In the genomic region with DNA sequence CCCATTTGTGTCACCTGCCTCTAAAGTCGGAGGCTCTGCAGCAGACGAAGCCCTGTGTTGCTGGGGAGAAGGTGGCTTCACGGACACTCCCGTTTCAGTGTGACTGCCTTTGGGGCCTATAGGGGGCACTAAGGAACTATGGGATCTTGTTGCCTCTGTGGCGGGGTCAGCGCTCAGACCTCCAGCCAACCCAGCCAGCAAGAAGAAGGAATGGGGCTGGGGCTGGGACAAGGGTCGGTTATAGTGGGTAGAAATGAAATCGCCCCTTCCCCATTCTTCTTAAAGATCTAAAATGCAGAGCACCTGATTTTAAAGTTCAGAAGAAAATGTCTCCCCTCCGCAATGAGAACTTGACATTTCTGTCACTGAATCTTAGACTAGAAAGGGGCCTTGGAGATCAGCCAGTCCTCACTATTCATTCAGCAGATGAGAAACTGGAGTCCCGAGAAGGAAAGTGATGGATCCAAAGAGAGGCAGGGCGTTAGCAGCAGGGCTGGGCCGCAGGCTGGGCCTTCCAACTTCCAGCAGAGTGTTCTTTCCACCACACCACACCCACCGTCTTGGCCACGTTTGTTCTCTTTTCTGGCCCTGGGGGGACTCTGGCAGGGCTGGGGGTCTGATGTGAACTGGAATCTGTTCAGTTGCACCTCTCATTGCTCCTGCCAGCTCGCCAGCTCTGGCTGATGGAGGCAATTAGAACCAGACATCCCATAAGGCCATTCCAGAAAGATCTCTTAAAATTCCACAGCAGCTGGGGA, we compare ENCODE assay signal across 8 cellular contexts.
DNase-seq lines count a peak whose midpoint lies in the region; ATAC-seq and TF ChIP-seq lines count a peak whose summit lies in the region.

No MANE protein-coding gene starts in this region.

- 31% methylated on average over 14 of the region's 15 CpGs for whole genome bisulfite sequencing in HUES64

- H4K20me1 ChIP-seq in DOHH2 (ENCODE audit: control insufficient read depth, insufficient read depth, low read depth, low read length): no peaks in the 10 kb centered on the region

- no peaks in the 10 kb centered on the region for H3K9me3 Mint-ChIP-seq in endothelial cell (ENCODE audit: unreplicated experiment)

- H3K4me1 ChIP-seq in DOHH2 (ENCODE audit: control insufficient read depth, low read length): no peaks in the 10 kb centered on the region
- H3K4me1 ChIP-seq in HUES64 (ENCODE audit: insufficient read depth, low read length): peaks cover 26% of the 10 kb centered on the region

- ATAC-seq in GM21367 (IDR thresholded peaks at IDR 0.05; ENCODE audit: unreplicated experiment) (peak; percentile 57), HG02642 (IDR thresholded peaks at IDR 0.05; ENCODE audit: poor library complexity, unreplicated experiment) (no peak), GM18511 (IDR thresholded peaks at IDR 0.05; ENCODE audit: unreplicated experiment) (no peak)

- no peaks in the 10 kb centered on the region for H3F3A ChIP-seq in DOHH2 (ENCODE audit: control insufficient read depth, insufficient read depth)

- H3K9me3 ChIP-seq in DOHH2 (ENCODE audit: control insufficient read depth, insufficient read depth, low read length) (no peaks in the 10 kb centered on the region), HUES64 (ENCODE audit: insufficient read depth, low read depth, low read length) (no peaks in the 10 kb centered on the region)

- DNase-seq in RPMI8226: peak; percentile 66
- peak; percentile 61 for DNase-seq in endothelial cell (ENCODE audit: low spot score)
- peak; percentile 68 for DNase-seq in midbrain (lab: John Stamatoyannopoulos, UW)

- no peaks in the 10 kb centered on the region for H3K36me3 Mint-ChIP-seq in endothelial cell (ENCODE audit: low read depth, unreplicated experiment)

- H3K4me3 ChIP-seq in DOHH2 (ENCODE audit: low read length): no peak overlapping the region
- H3K4me3 ChIP-seq in HUES64 (ENCODE audit: low read length): no peak overlapping the region

- H3K4me2 ChIP-seq in DOHH2 (ENCODE audit: low read length): no peak overlapping the region

- TF ChIP-seq CTCF in DOHH2 (IDR thresholded peaks at IDR 0.05; ENCODE audit: low read depth, low read length, poor library complexity, severe bottlenecking) (peak; percentile 84), endothelial cell (IDR thresholded peaks at IDR 0.05; ENCODE audit: unreplicated experiment) (peak; percentile 73)

- no peaks in the 10 kb centered on the region for H3K79me2 ChIP-seq in DOHH2 (ENCODE audit: control insufficient read depth, low read length)

- no peak overlapping the region for H3K9ac ChIP-seq in HUES64 (ENCODE audit: low read depth, low read length)

- H3K27me3 ChIP-seq in DOHH2 (ENCODE audit: control insufficient read depth, low read length): peaks cover 18% of the 10 kb centered on the region
- H3K27me3 ChIP-seq in HUES64 (ENCODE audit: insufficient read depth, low read length): peaks cover 44% of the 10 kb centered on the region

- peaks cover 3% of the 10 kb centered on the region for H3K27me3 Mint-ChIP-seq in endothelial cell (ENCODE audit: unreplicated experiment)

- H3K27ac ChIP-seq in DOHH2 (ENCODE audit: low read depth, low read length) (no peak overlapping the region), HUES64 (ENCODE audit: low read depth, low read length) (peak overlapping the region; percentile 8; the same call in 1 of the 2 replicates)

- H3K4me1 Mint-ChIP-seq in endothelial cell (ENCODE audit: unreplicated experiment): peaks cover 41% of the 10 kb centered on the region

- no peak overlapping the region for H3K4me3 Mint-ChIP-seq in endothelial cell (ENCODE audit: unreplicated experiment)

- H3K36me3 ChIP-seq in DOHH2 (ENCODE audit: control insufficient read depth, low read length) (no peaks in the 10 kb centered on the region), HUES64 (ENCODE audit: insufficient read depth, low read length) (no peaks in the 10 kb centered on the region)

- no peaks in the 10 kb centered on the region for H3K9me2 ChIP-seq in DOHH2 (replicated peaks; ENCODE audit: control insufficient read depth, low read length)

- no peak overlapping the region for H3K27ac Mint-ChIP-seq in endothelial cell (ENCODE audit: unreplicated experiment)
